ENCODE assay signal across 16 cellular contexts in the genomic region with DNA sequence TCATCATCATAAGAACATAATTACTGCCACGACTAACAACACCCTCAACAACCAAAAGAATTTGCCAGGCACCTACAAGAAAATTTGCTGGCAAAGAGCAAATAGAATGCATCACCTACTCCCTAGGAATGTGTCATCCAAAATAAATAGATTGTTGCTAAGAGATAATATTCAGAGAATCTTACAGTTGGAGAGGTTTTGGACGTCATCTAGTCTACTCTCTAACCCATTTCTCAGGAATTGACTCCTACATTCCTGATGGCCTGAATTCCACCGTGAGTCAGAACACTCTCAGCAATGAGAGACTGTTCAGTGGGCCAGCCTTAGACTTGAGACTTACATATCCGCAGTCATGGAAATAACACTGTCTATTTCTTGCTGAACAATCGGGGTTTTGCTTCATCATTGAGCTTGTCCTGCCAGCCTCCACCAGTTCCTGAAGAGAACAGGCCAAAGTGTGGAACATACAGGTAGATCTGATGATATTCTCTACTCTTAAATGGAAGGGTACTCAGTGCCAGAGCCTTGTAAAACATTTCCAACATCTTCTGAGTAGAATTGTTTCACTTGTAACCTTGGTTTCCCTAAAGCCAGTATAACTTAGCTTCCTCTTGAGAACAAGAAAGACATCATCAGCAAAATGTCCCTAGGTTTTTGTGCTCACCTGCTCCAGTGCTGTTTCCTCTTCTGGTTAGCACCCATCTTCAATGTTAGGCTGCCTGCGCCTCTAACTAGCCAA. TPM values are rescaled to one million over a fixed set of nuclear protein-coding genes. Genes with fewer than 3 reads are reported as not detected.
DNase-seq lines count a peak whose midpoint lies in the region; ATAC-seq, FAIRE-seq and TF ChIP-seq lines count a peak whose summit lies in the region.
"Had no signal": no experiment of that assay in that cellular context is flagged by ENCODE, and none has a peak within 500 bp of the region (broad histone marks: within the 10 kb centered on the region; RNA-seq: fewer than 3 reads in every experiment).

No MANE protein-coding gene starts in this region.

- BruUV-seq in PC-9 (replicated peaks; lab: Mats Ljungman, UMichigan): TSS peak; percentile 95

- no peaks in the 10 kb centered on the region for H3K9me2 ChIP-seq in PC-9 (ENCODE audit: insufficient read depth)

- no peaks in the 10 kb centered on the region for H3K4me1 ChIP-seq in PC-9 (replicated peaks; ENCODE audit: insufficient read depth)
- H3K4me1 ChIP-seq in H1 (replicated peaks in 1 of 4; ENCODE audit: control insufficient read depth in 3 of 4, insufficient read depth in 4 of 4, low read length in 3 of 4): peaks cover 0 to 3% (median 1%) of the 10 kb centered on the region in 4 experiments; a peak in 1 of 7 replicates

- no peaks in the 10 kb centered on the region for H3K79me2 ChIP-seq in PC-9 (ENCODE audit: low read depth)
- no peaks in the 10 kb centered on the region for H3K79me2 ChIP-seq in H1 (ENCODE audit: control insufficient read depth in 1 of 2, insufficient read depth in 2 of 2, low read length in 2 of 2)

- H3K4me3 Mint-ChIP-seq in T-helper 2 cell treated with Interferon-gamma antibody and Interleukin-4, amounts not matched to agents 5 μg/mL and 100 μg/mL, for 36 hours: no peak overlapping the region
- H3K4me3 Mint-ChIP-seq: CD8-positive, alpha-beta memory T cell had no signal

- TF ChIP-seq CTCF in PC-9 (conservative IDR thresholded peaks at IDR 0.05): no peak
- TF ChIP-seq CTCF in H1 (IDR thresholded peaks at IDR 0.05; ENCODE audit: control extremely low read depth in 1 of 3, insufficient read depth in 1 of 3, low read depth in 1 of 3, low read length in 3 of 3): no peak

- no peak overlapping the region for H2BK20ac ChIP-seq in H1 (ENCODE audit: low read length)

- no peak overlapping the region for H3K27ac Mint-ChIP-seq in T-helper 2 cell treated with Interferon-gamma antibody and Interleukin-4, amounts not matched to agents 5 μg/mL and 100 μg/mL, for 36 hours
- H3K27ac Mint-ChIP-seq: CD8-positive, alpha-beta memory T cell had no signal

- no peak overlapping the region for H3K18ac ChIP-seq in H1 (ENCODE audit: extremely low read depth, low read length)

- no peak overlapping the region for H3K14ac ChIP-seq in H1 (ENCODE audit: insufficient read length)

- H4K20me1 ChIP-seq in PC-9 (ENCODE audit: insufficient read depth): no peaks in the 10 kb centered on the region
- no peaks in the 10 kb centered on the region for H4K20me1 ChIP-seq in H1 (replicated peaks in 1 of 2; ENCODE audit: control insufficient read depth in 1 of 2, insufficient read depth in 2 of 2, low read length in 2 of 2)

- H3K4me1 Mint-ChIP-seq in T-helper 2 cell treated with Interferon-gamma antibody and Interleukin-4, amounts not matched to agents 5 μg/mL and 100 μg/mL, for 36 hours (ENCODE audit: low read depth): no peaks in the 10 kb centered on the region
- H3K4me1 Mint-ChIP-seq: CD8-positive, alpha-beta memory T cell had no signal

- POLR2A ChIA-PET in PC-9 (lab: Charles Lee; ENCODE audit: unreplicated experiment) (interaction anchor here (0.6 to 0.7 kb wide), 5 partner anchors 22 to 639 kb away, joined by 3 to 10 read pairs (median 6); no protein-coding TSS in a partner anchor), H1 (lab: Charles Lee; ENCODE audit: partially characterized antibody) (no interaction called here)

- no peaks in the 10 kb centered on the region for H3K36me3 ChIP-seq in PC-9 (ENCODE audit: low read depth)
- H3K36me3 ChIP-seq in H1 (ENCODE audit: control insufficient read depth in 2 of 4, insufficient read depth in 4 of 4, low read length in 3 of 4): no peaks in the 10 kb centered on the region
- H3K36me3 ChIP-seq: neutrophil had no signal

- in situ Hi-C loops in Caki2 (cut with HindIII; ENCODE audit: low pct_unique_long_range_greater_than_20kb, low sequenced_read_pairs): no loop called here

- no peak overlapping the region for H2BK120ac ChIP-seq in H1 (replicated peaks; ENCODE audit: low read depth, low read length)

- no peak for TF ChIP-seq EP300 in H1 (IDR thresholded peaks at IDR 0.05; ENCODE audit: borderline replicate concordance in 1 of 2, low read depth in 2 of 2, low read length in 2 of 2)

- peak; percentile 74 for DNase-seq in Caki2 (ENCODE audit: low read depth)
- peak; percentile 35 to 51 for DNase-seq in PC-9
- no peak for DNase-seq in H1 (ENCODE audit: low read depth in 1 of 2, low spot score in 2 of 2)
- DNase-seq in non-pigmented ciliary epithelial cell (ENCODE audit: low read depth): peak; percentile 90
- no peak for DNase-seq in activated CD4-positive, alpha-beta T cell treated with anti-CD3 and anti-CD28 coated beads for 48 hours
- no peak for DNase-seq in GM19239 (ENCODE audit: insufficient read length, low spot score)
- no peak for DNase-seq in T-helper 2 cell treated with Interferon-gamma antibody and Interleukin-4, amounts not matched to agents 5 μg/mL and 100 μg/mL, for 36 hours (ENCODE audit: low spot score)
- DNase-seq: aorta; CD8-positive, alpha-beta memory T cell; erythroblast; H7; KBM-7; NCI-H2171 had no signal

- peak overlapping the region; percentile 47; the same call in 1 of the 2 replicates for H2BK15ac ChIP-seq in H1 (ENCODE audit: low read length)

- H3K9ac ChIP-seq in H1 (replicated peaks in 1 of 4; ENCODE audit: extremely low read depth in 1 of 4, low read depth in 3 of 4, low read length in 3 of 4): no peak overlapping the region

- H2BK12ac ChIP-seq in H1 (ENCODE audit: low read depth, low read length): no peak overlapping the region

- H3K23me2 ChIP-seq in H1 (ENCODE audit: low read depth, low read length): no peaks in the 10 kb centered on the region

- peaks cover 7% of the 10 kb centered on the region for H3K27me3 Mint-ChIP-seq in T-helper 2 cell treated with Interferon-gamma antibody and Interleukin-4, amounts not matched to agents 5 μg/mL and 100 μg/mL, for 36 hours (ENCODE audit: low read depth)

- H3K23ac ChIP-seq in H1 (ENCODE audit: insufficient read length): no peak overlapping the region

- H3K27me3 ChIP-seq in PC-9 (ENCODE audit: insufficient read depth, low read depth): peaks cover 50% of the 10 kb centered on the region
- peaks cover 0 to 6% (median 2%) of the 10 kb centered on the region in 4 experiments; a peak in 1 of 7 replicates for H3K27me3 ChIP-seq in H1 (replicated peaks in 1 of 4; ENCODE audit: control insufficient read depth in 3 of 4, extremely low read depth in 1 of 4, insufficient read depth in 3 of 4, low read length in 3 of 4)

- H4K8ac ChIP-seq in H1 (ENCODE audit: extremely low read depth, insufficient read depth, low read length): no peak overlapping the region

- H3K79me1 ChIP-seq in H1 (ENCODE audit: low read depth, low read length): no peaks in the 10 kb centered on the region

- H2AK5ac ChIP-seq in H1 (ENCODE audit: low read depth, low read length): no peak overlapping the region

- no peak overlapping the region for H4K91ac ChIP-seq in H1 (replicated peaks; ENCODE audit: insufficient read length, low read length)

- WGBS in H1 (ENCODE audit: extremely low coverage in 1 of 2, insufficient coverage in 1 of 2, insufficient read length in 1 of 2, insufficient replicate concordance in 2 of 2, low coverage in 1 of 2, low lambda C conversion rate in 2 of 2, missing lambda C conversion rate in 1 of 2), 2 experiments: 92% methylated on average over 6 of the region's 6 CpGs; no CpG with 5 or more reads in 1 of the 2 experiments

- no peak for TF ChIP-seq POLR2A in H1 (IDR thresholded peaks at IDR 0.05; ENCODE audit: control extremely low read depth in 1 of 2, low read depth in 2 of 2, low read length in 2 of 2)

- CTCF ChIA-PET in PC-9 (lab: Charles Lee) (interaction anchor here (0.6 to 1.3 kb wide), 2 partner anchors 276 to 671 kb away, joined by 7 to 18 read pairs; no protein-coding TSS in a partner anchor), H1 (lab: Charles Lee; ENCODE audit: partially characterized antibody) (interaction anchor here (0.6 to 7.7 kb wide), 17 partner anchors 9 to 552 kb away, joined by 3 to 94 read pairs (median 4); partner anchors contain the start of gene KIRREL3)

- no peak overlapping the region for H3K56ac ChIP-seq in H1 (replicated peaks; ENCODE audit: insufficient read length, low read depth, low read length)

- H3K27ac ChIP-seq in PC-9 (no peak overlapping the region), H1 (ENCODE audit: low read depth, low read length) (no peak overlapping the region)
- H3K27ac ChIP-seq: neutrophil had no signal

- H3K4me3 ChIP-seq in PC-9 (no peak overlapping the region), H1 (ENCODE audit: extremely low read depth in 1 of 4, insufficient read depth in 2 of 4, low read depth in 3 of 4, low read length in 4 of 4) (no peak overlapping the region)

- no peak for TF ChIP-seq RAD21 in H1 (IDR thresholded peaks at IDR 0.05 in 1 of 2, conservative IDR thresholded peaks at IDR 0.05 in 1 of 2; ENCODE audit: low read depth in 2 of 2, low read length in 2 of 2)

- no peak for ATAC-seq in HG03025 (IDR thresholded peaks at IDR 0.05; ENCODE audit: low FRiP score, unreplicated experiment)

- H3K4ac ChIP-seq in H1 (replicated peaks; ENCODE audit: insufficient read length, low read depth, low read length): no peak overlapping the region

- H3K9me3 ChIP-seq in PC-9 (ENCODE audit: insufficient read depth, low read depth) (no peaks in the 10 kb centered on the region), H1 (ENCODE audit: insufficient read depth in 2 of 2, low read depth in 1 of 2, low read length in 1 of 2) (no peaks in the 10 kb centered on the region)
- H3K9me3 ChIP-seq: neutrophil had no signal

- H3F3A ChIP-seq in PC-9 (ENCODE audit: insufficient read depth, low read depth): no peaks in the 10 kb centered on the region

- H2BK5ac ChIP-seq in H1 (ENCODE audit: low read depth, low read length): no peak overlapping the region

- intact Hi-C loops in PC-9 (cut with micrococcal nuclease; ENCODE audit: unreplicated experiment): loop anchor here (1.0 to 5.0 kb wide), 4 partner anchors 25 to 680 kb away; no protein-coding TSS in a partner anchor

- no peaks in the 10 kb centered on the region for H3K36me3 Mint-ChIP-seq in T-helper 2 cell treated with Interferon-gamma antibody and Interleukin-4, amounts not matched to agents 5 μg/mL and 100 μg/mL, for 36 hours (ENCODE audit: low read depth)
- H3K36me3 Mint-ChIP-seq: CD8-positive, alpha-beta memory T cell had no signal

- no peaks in the 10 kb centered on the region for H3K9me3 Mint-ChIP-seq in T-helper 2 cell treated with Interferon-gamma antibody and Interleukin-4, amounts not matched to agents 5 μg/mL and 100 μg/mL, for 36 hours
- H3K9me3 Mint-ChIP-seq: CD8-positive, alpha-beta memory T cell had no signal

- H4K5ac ChIP-seq in H1 (ENCODE audit: insufficient read length, low read depth, low read length): no peak overlapping the region

- no peak for FAIRE-seq in H1 (lab: Jason Lieb, UNC)
- no peak for FAIRE-seq in GM19239 (lab: Jason Lieb, UNC)

- H2AFZ ChIP-seq in PC-9 (no peak overlapping the region), H1 (ENCODE audit: low read length) (no peak overlapping the region)

- H3K4me2 ChIP-seq in PC-9: no peak overlapping the region
- H3K4me2 ChIP-seq in H1 (ENCODE audit: insufficient read depth in 1 of 2, low read depth in 2 of 2, low read length in 2 of 2): no peak overlapping the region

RNA-seq across cellular contexts. Expression of gene KIRREL3, which starts 8.3 kb away (rescaled TPM):
- total RNA-seq in Caki2 (2014; rRNA removed; shearing (Covaris generic); ENCODE audit: low replicate concordance): 4.5 and 6.4 TPM in 2 replicates
- 1.9 and 2.2 TPM in 2 replicates for total RNA-seq in PC-9 (2021)
- 0.32 and 0.36 TPM in 2 replicates for total RNA-seq in H1 (2021; fragmentation: NEBNext Ultra II Directional; extraction: Animal tissue kit (Norgen Biotek cat#: 25700))
- 0.29 and 0.46 TPM in 2 replicates for polyA plus RNA-seq in H1 (2011; rRNA removed)
- polyA plus RNA-seq in H1 (2011; cell fraction: cytosol; rRNA removed): 0.27 TPM
- polyA plus RNA-seq in H1 (2011; cell fraction: nucleus; rRNA removed): 0.58 TPM
- polyA plus RNA-seq in H1 (2012, experiment 1 of 2): 0.22 to 0.77 TPM (median 0.49 TPM) in 4 replicates
- 0.18 TPM for polyA plus RNA-seq in H1 (2012, experiment 2 of 2)
- polyA plus RNA-seq in H1 (2013, experiment 1 of 2): 0.22 TPM
- 0.22 TPM for polyA plus RNA-seq in H1 (2013, experiment 2 of 2)
- polyA minus RNA-seq in H1 (2011; rRNA and poly(A)+ RNA removed): 0.32 TPM in 2 replicates
- polyA minus RNA-seq in H1 (2011; cell fraction: cytosol; rRNA and poly(A)+ RNA removed): not detected
- 1.5 TPM for polyA minus RNA-seq in H1 (2011; cell fraction: nucleus; rRNA and poly(A)+ RNA removed)
- total RNA-seq: CD8-positive, alpha-beta memory T cell; OCI-LY7 had no signal
- polyA plus RNA-seq: aorta; CD8-positive, alpha-beta memory T cell had no signal

Comparison
In these comparisons a context has a peak if more than half of its experiments do, and no peak if none do; other contexts are left out.
1. DNase-seq: peak in Caki2 (single experiment), PC-9 (2 of 2) and non-pigmented ciliary epithelial cell (single experiment); none in H1 (0 of 2), activated CD4-positive, alpha-beta T cell treated with anti-CD3 and anti-CD28 coated beads for 48 hours (single experiment), GM19239 (single experiment) and T-helper 2 cell treated with Interferon-gamma antibody and Interleukin-4, amounts not matched to agents 5 μg/mL and 100 μg/mL, for 36 hours (single experiment).